Comparison of ENCODE assay signal across 8 cellular contexts in the genomic region with DNA sequence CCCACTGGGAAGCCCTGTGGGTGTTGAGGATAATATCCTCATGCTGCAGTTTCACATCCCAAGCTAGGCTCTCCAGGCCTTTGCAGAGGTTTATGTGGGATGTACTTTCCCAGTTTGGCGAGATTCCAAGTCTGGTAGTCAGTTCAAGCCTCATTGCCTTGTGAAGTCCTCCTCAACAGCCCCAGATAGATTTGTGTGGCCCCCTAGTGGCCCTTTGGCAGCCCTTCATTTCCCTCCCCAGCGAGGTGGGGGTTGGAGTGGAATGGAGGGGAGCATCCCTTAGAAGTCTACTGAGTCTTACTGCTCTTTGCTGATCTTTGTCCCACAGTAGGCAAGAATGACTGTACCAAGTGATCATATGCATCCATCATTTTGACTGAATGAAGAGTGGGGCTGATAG.
DNase-seq lines count a peak whose midpoint lies in the region; ATAC-seq and TF ChIP-seq lines count a peak whose summit lies in the region.

No MANE protein-coding gene starts in this region.

- TF ChIP-seq CTCF in GM12864 (IDR thresholded peaks at IDR 0.05; ENCODE audit: low read depth, low read length, missing control alignments) = peak; percentile 25
- TF ChIP-seq CTCF in choroid plexus epithelial cell (conservative IDR thresholded peaks at IDR 0.05; ENCODE audit: low read depth, low read length) = peak; percentile 98
- TF ChIP-seq CTCF in GM10248 (IDR thresholded peaks at IDR 0.05; ENCODE audit: control extremely low read depth, extremely low read depth, low read depth, missing control alignments) = no peak
- no peak for TF ChIP-seq CTCF in CD4-positive, alpha-beta T cell (IDR thresholded peaks at IDR 0.05)

- H3K4me3 Mint-ChIP-seq in CD4-positive, alpha-beta T cell = no peak overlapping the region

- WGBS in mesendoderm (ENCODE audit: extremely low coverage, insufficient coverage, low lambda C conversion rate) = no CpG with 5 or more reads among the region's 2 CpGs

- H3K27ac Mint-ChIP-seq in CD4-positive, alpha-beta T cell = no peak overlapping the region

- no peak overlapping the region for H3K56ac ChIP-seq in mesendoderm (ENCODE audit: low read length)

- no peaks in the 10 kb centered on the region for H3K79me1 ChIP-seq in mesendoderm (ENCODE audit: low read length)

- no peak for ATAC-seq in HG03139 (IDR thresholded peaks at IDR 0.05; ENCODE audit: unreplicated experiment)
- ATAC-seq in CD4-positive, alpha-beta T cell (ENCODE audit: poor library complexity) = no peak

- H3K27me3 Mint-ChIP-seq in CD4-positive, alpha-beta T cell = no peaks in the 10 kb centered on the region

- no peaks in the 10 kb centered on the region for H3K79me2 ChIP-seq in mesendoderm (ENCODE audit: control insufficient read depth, insufficient read depth, low read length)

- DNase-seq in GM12864 (ENCODE audit: low read depth) (no peak), NCI-H446 (lab: John Stamatoyannopoulos, UW) (peak; percentile 41 to 81), choroid plexus epithelial cell (ENCODE audit: low read depth) (peak; percentile 93), mesendoderm (peak; percentile 85), 8988T (no peak), GM10248 (ENCODE audit: extremely low spot score) (no peak)
- no peak for DNase-seq in CD4-positive, alpha-beta T cell

- no peak overlapping the region for H3K4me2 ChIP-seq in mesendoderm (ENCODE audit: low read length)

- no peak overlapping the region for H2BK5ac ChIP-seq in mesendoderm (ENCODE audit: low read length)

- no peak overlapping the region for H3K18ac ChIP-seq in mesendoderm (ENCODE audit: low read length)

- H3K4me1 Mint-ChIP-seq in CD4-positive, alpha-beta T cell (ENCODE audit: low read depth) = no peaks in the 10 kb centered on the region

- CTCF ChIA-PET in GM10248 (lab: Yijun Ruan, JAX) = no interaction called here
- CTCF ChIA-PET in CD4-positive, alpha-beta T cell (lab: Charles Lee) = no interaction called here

- no peaks in the 10 kb centered on the region for H3K36me3 Mint-ChIP-seq in CD4-positive, alpha-beta T cell (ENCODE audit: low read depth)

- H4K8ac ChIP-seq in mesendoderm (ENCODE audit: low read depth, low read length) = no peak overlapping the region

- POLR2A ChIA-PET in GM10248 (lab: Yijun Ruan, JAX) = no interaction called here
- POLR2A ChIA-PET in CD4-positive, alpha-beta T cell (lab: Charles Lee) = no interaction called here

- intact Hi-C loops in CD4-positive, alpha-beta T cell (cut with DNase I, micrococcal nuclease) = no loop called here

- no peak overlapping the region for H3K4ac ChIP-seq in mesendoderm (ENCODE audit: low read depth, low read length)

- no peak overlapping the region for H4K5ac ChIP-seq in mesendoderm (ENCODE audit: low read length)

- H3K27me3 ChIP-seq in mesendoderm (ENCODE audit: insufficient read depth, low read length, poor library complexity) = no peaks in the 10 kb centered on the region
- H3K27me3 ChIP-seq in CD4-positive, alpha-beta T cell (ENCODE audit: control insufficient read depth, insufficient read depth, low read length) = no peaks in the 10 kb centered on the region

- H3K9me3 Mint-ChIP-seq in CD4-positive, alpha-beta T cell = peaks cover 2% of the 10 kb centered on the region

- peaks cover under 1% of the 10 kb centered on the region for H3K4me1 ChIP-seq in mesendoderm (ENCODE audit: control insufficient read depth, low read depth, low read length)

- peaks cover 9% of the 10 kb centered on the region for H3K9me3 ChIP-seq in CD4-positive, alpha-beta T cell (ENCODE audit: control insufficient read depth, low read length)

- H3K27ac ChIP-seq in mesendoderm (ENCODE audit: low read depth, low read length) = no peak overlapping the region
- H3K27ac ChIP-seq in CD4-positive, alpha-beta T cell (ENCODE audit: low read depth, low read length) = no peak overlapping the region

- no peak overlapping the region for H2AK5ac ChIP-seq in mesendoderm (ENCODE audit: low read length)

- H2BK15ac ChIP-seq in mesendoderm (replicated peaks; ENCODE audit: low read depth) = no peak overlapping the region

- H3K9ac ChIP-seq in mesendoderm (ENCODE audit: low read length) = no peak overlapping the region

- no peak overlapping the region for H3K23ac ChIP-seq in mesendoderm (ENCODE audit: low read length)

- no peak overlapping the region for H2BK120ac ChIP-seq in mesendoderm (ENCODE audit: low read depth, low read length)

- no peak overlapping the region for H3K4me3 ChIP-seq in GM12864 (ENCODE audit: low read depth, low read length)
- H3K4me3 ChIP-seq in choroid plexus epithelial cell (ENCODE audit: low read depth, low read length) = no peak overlapping the region
- no peak overlapping the region for H3K4me3 ChIP-seq in mesendoderm (ENCODE audit: low read length)

- H3K36me3 ChIP-seq in mesendoderm (ENCODE audit: control insufficient read depth, insufficient read depth, low read length) = no peaks in the 10 kb centered on the region

Comparison
In these comparisons a context has a peak if more than half of its experiments do, and no peak if none do; other contexts are left out.
1. DNase-seq: peak in NCI-H446 (2 of 2), choroid plexus epithelial cell (single experiment) and mesendoderm (single experiment); none in GM12864 (single experiment), 8988T (single experiment), GM10248 (single experiment) and CD4-positive, alpha-beta T cell (0 of 10).
2. CTCF ChIP-seq: peak in GM12864 (single experiment) and choroid plexus epithelial cell (single experiment); none in GM10248 (single experiment) and CD4-positive, alpha-beta T cell (single experiment).